Comparison of ENCODE assay signal across 1 cellular context in the genomic region with DNA sequence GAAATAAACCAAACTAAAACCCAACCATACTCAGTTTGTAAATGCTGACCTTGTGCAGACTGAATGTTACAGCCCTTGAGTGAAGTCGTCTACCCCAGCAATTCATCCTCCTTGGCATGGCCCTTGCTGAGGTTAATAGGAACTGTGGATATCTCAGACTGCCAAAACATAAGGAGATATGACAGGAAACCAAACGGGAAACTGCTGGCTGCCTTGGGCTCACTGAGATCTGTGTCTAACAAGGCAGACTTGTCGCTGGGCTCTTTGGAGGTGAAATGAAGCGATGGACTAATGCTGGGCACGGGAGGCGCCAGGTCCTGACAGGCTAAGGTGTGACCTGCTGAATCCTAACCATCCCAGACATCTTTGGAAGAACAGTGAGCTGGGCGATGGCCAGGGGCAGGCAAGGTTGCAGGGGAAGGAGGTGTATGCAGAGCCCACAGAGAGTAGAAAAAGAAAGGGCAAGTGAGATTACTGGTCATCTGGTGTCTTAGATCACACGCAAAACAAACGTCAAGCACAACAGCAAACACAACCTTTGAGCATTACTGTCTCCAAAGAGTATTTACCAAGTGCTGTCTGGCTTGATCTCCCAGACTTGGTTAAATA.
TF ChIP-seq lines count a peak whose summit lies in the region.

No MANE protein-coding gene starts in this region.

TF ChIP-seq in HepG2, 621 proteins besides CTCF, POLR2A, EP300 and RAD21 (continued from another document and continues in another):
- TF ChIP-seq, protein P1, sequence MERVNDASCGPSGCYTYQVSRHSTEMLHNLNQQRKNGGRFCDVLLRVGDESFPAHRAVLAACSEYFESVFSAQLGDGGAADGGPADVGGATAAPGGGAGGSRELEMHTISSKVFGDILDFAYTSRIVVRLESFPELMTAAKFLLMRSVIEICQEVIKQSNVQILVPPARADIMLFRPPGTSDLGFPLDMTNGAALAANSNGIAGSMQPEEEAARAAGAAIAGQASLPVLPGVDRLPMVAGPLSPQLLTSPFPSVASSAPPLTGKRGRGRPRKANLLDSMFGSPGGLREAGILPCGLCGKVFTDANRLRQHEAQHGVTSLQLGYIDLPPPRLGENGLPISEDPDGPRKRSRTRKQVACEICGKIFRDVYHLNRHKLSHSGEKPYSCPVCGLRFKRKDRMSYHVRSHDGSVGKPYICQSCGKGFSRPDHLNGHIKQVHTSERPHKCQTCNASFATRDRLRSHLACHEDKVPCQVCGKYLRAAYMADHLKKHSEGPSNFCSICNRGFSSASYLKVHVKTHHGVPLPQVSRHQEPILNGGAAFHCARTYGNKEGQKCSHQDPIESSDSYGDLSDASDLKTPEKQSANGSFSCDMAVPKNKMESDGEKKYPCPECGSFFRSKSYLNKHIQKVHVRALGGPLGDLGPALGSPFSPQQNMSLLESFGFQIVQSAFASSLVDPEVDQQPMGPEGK (CRISPR knock-in tag; IDR thresholded peaks at IDR 0.05): peak; percentile 45; the same call in 1 of the 2 replicates
- TF ChIP-seq MYNN (CRISPR knock-in tag; IDR thresholded peaks at IDR 0.05; ENCODE audit: low read depth) (no peak), ZNF549 (CRISPR knock-in tag; IDR thresholded peaks at IDR 0.05) (no peak), NBN (conservative IDR thresholded peaks at IDR 0.05) (no peak), ZSCAN9 (CRISPR knock-in tag; IDR thresholded peaks at IDR 0.05; ENCODE audit: borderline replicate concordance) (no peak; the same call in 1 of the 2 replicates), GABPB1 (CRISPR knock-in tag; IDR thresholded peaks at IDR 0.05) (peak; percentile 25; the same call in 1 of the 2 replicates), ZBTB20 (CRISPR knock-in tag; IDR thresholded peaks at IDR 0.05; ENCODE audit: borderline replicate concordance, low read depth) (no peak), ADNP (CRISPR knock-in tag; IDR thresholded peaks at IDR 0.05) (no peak), SAFB2 (CRISPR knock-in tag; IDR thresholded peaks at IDR 0.05; ENCODE audit: borderline replicate concordance, low read depth) (no peak), ZNF510 (CRISPR knock-in tag; IDR thresholded peaks at IDR 0.05; ENCODE audit: low read depth) (no peak), GPN1 (CRISPR knock-in tag; IDR thresholded peaks at IDR 0.05; ENCODE audit: borderline replicate concordance) (no peak), SNAPC2 (CRISPR knock-in tag; IDR thresholded peaks at IDR 0.05) (no peak), ZFP36 (IDR thresholded peaks at IDR 0.05; ENCODE audit: borderline replicate concordance, low read depth, low read length, partially characterized antibody) (no peak), RNF2 (conservative IDR thresholded peaks at IDR 0.05; ENCODE audit: low read depth) (no peak), PAWR (CRISPR knock-in tag; IDR thresholded peaks at IDR 0.05; ENCODE audit: borderline replicate concordance) (no peak), KDM5B (CRISPR knock-in tag; IDR thresholded peaks at IDR 0.05; ENCODE audit: borderline replicate concordance) (no peak; the same call in 1 of the 2 replicates), NCOA1 (CRISPR knock-in tag; IDR thresholded peaks at IDR 0.05) (peak; percentile 44; the same call in 1 of the 2 replicates), AKAP8 (CRISPR knock-in tag; IDR thresholded peaks at IDR 0.05) (no peak), MATR3 (CRISPR knock-in tag; IDR thresholded peaks at IDR 0.05) (no peak), CBX5 (CRISPR knock-in tag; IDR thresholded peaks at IDR 0.05; ENCODE audit: borderline replicate concordance) (peak; percentile 32; the same call in 1 of the 2 replicates), ZNF317 (CRISPR knock-in tag; IDR thresholded peaks at IDR 0.05) (peak; percentile 66; the same call in 1 of the 2 replicates), PPARG (CRISPR knock-in tag; conservative IDR thresholded peaks at IDR 0.05) (0 out of 2 replicates have a peak, but pooled peaks have one; percentile 52), ZBTB21 (CRISPR knock-in tag; IDR thresholded peaks at IDR 0.05) (peak; percentile 66; the same call in 1 of the 2 replicates), GATAD1 (CRISPR knock-in tag; IDR thresholded peaks at IDR 0.05) (peak; percentile 55; the same call in 1 of the 2 replicates), FOXA3 (CRISPR knock-in tag; IDR thresholded peaks at IDR 0.05) (peak; percentile 95), ZBTB42 (CRISPR knock-in tag; IDR thresholded peaks at IDR 0.05) (no peak), SYNCRIP (IDR thresholded peaks at IDR 0.05; ENCODE audit: insufficient read depth, low read depth, low read length) (no peak), MLLT10 (CRISPR knock-in tag; IDR thresholded peaks at IDR 0.05) (no peak), ZSCAN29 (CRISPR knock-in tag; conservative IDR thresholded peaks at IDR 0.05) (0 out of 2 replicates have a peak, but pooled peaks have one; percentile 72), ZNF839 (CRISPR knock-in tag; IDR thresholded peaks at IDR 0.05; ENCODE audit: borderline replicate concordance) (no peak), HMG20A (CRISPR knock-in tag; IDR thresholded peaks at IDR 0.05; ENCODE audit: borderline replicate concordance) (peak; percentile 86; the same call in 1 of the 2 replicates), IKZF4 (CRISPR knock-in tag; IDR thresholded peaks at IDR 0.05; ENCODE audit: borderline replicate concordance, low read depth, not compliant biosample characterization) (no peak), THAP11 (CRISPR knock-in tag; IDR thresholded peaks at IDR 0.05) (peak; percentile 52; the same call in 1 of the 2 replicates), FLYWCH1 (CRISPR knock-in tag; IDR thresholded peaks at IDR 0.05) (no peak), PHF8 (CRISPR knock-in tag; IDR thresholded peaks at IDR 0.05) (no peak), GTF2F1 (IDR thresholded peaks at IDR 0.05; ENCODE audit: low read length) (no peak)
- TF ChIP-seq, protein P2, sequence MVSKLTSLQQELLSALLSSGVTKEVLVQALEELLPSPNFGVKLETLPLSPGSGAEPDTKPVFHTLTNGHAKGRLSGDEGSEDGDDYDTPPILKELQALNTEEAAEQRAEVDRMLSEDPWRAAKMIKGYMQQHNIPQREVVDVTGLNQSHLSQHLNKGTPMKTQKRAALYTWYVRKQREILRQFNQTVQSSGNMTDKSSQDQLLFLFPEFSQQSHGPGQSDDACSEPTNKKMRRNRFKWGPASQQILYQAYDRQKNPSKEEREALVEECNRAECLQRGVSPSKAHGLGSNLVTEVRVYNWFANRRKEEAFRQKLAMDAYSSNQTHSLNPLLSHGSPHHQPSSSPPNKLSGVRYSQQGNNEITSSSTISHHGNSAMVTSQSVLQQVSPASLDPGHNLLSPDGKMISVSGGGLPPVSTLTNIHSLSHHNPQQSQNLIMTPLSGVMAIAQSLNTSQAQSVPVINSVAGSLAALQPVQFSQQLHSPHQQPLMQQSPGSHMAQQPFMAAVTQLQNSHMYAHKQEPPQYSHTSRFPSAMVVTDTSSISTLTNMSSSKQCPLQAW (CRISPR knock-in tag; IDR thresholded peaks at IDR 0.05): peak; percentile 77; the same call in 1 of the 2 replicates
- TF ChIP-seq, protein P3, sequence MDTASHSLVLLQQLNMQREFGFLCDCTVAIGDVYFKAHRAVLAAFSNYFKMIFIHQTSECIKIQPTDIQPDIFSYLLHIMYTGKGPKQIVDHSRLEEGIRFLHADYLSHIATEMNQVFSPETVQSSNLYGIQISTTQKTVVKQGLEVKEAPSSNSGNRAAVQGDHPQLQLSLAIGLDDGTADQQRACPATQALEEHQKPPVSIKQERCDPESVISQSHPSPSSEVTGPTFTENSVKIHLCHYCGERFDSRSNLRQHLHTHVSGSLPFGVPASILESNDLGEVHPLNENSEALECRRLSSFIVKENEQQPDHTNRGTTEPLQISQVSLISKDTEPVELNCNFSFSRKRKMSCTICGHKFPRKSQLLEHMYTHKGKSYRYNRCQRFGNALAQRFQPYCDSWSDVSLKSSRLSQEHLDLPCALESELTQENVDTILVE (CRISPR knock-in tag; IDR thresholded peaks at IDR 0.05): peak; percentile 48; the same call in 1 of the 2 replicates
- TF ChIP-seq, protein P4, sequence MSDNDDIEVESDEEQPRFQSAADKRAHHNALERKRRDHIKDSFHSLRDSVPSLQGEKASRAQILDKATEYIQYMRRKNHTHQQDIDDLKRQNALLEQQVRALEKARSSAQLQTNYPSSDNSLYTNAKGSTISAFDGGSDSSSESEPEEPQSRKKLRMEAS (IDR thresholded peaks at IDR 0.05): no peak; the same call in 1 of the 2 replicates
- TF ChIP-seq, protein P5, sequence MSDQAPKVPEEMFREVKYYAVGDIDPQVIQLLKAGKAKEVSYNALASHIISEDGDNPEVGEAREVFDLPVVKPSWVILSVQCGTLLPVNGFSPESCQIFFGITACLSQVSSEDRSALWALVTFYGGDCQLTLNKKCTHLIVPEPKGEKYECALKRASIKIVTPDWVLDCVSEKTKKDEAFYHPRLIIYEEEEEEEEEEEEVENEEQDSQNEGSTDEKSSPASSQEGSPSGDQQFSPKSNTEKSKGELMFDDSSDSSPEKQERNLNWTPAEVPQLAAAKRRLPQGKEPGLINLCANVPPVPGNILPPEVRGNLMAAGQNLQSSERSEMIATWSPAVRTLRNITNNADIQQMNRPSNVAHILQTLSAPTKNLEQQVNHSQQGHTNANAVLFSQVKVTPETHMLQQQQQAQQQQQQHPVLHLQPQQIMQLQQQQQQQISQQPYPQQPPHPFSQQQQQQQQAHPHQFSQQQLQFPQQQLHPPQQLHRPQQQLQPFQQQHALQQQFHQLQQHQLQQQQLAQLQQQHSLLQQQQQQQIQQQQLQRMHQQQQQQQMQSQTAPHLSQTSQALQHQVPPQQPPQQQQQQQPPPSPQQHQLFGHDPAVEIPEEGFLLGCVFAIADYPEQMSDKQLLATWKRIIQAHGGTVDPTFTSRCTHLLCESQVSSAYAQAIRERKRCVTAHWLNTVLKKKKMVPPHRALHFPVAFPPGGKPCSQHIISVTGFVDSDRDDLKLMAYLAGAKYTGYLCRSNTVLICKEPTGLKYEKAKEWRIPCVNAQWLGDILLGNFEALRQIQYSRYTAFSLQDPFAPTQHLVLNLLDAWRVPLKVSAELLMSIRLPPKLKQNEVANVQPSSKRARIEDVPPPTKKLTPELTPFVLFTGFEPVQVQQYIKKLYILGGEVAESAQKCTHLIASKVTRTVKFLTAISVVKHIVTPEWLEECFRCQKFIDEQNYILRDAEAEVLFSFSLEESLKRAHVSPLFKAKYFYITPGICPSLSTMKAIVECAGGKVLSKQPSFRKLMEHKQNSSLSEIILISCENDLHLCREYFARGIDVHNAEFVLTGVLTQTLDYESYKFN (CRISPR knock-in tag; conservative IDR thresholded peaks at IDR 0.05): peak; percentile 95
- TF ChIP-seq, protein P6, sequence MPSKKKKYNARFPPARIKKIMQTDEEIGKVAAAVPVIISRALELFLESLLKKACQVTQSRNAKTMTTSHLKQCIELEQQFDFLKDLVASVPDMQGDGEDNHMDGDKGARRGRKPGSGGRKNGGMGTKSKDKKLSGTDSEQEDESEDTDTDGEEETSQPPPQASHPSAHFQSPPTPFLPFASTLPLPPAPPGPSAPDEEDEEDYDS (CRISPR knock-in tag; IDR thresholded peaks at IDR 0.05): peak; percentile 54; the same call in 1 of the 2 replicates
- TF ChIP-seq, protein P7, sequence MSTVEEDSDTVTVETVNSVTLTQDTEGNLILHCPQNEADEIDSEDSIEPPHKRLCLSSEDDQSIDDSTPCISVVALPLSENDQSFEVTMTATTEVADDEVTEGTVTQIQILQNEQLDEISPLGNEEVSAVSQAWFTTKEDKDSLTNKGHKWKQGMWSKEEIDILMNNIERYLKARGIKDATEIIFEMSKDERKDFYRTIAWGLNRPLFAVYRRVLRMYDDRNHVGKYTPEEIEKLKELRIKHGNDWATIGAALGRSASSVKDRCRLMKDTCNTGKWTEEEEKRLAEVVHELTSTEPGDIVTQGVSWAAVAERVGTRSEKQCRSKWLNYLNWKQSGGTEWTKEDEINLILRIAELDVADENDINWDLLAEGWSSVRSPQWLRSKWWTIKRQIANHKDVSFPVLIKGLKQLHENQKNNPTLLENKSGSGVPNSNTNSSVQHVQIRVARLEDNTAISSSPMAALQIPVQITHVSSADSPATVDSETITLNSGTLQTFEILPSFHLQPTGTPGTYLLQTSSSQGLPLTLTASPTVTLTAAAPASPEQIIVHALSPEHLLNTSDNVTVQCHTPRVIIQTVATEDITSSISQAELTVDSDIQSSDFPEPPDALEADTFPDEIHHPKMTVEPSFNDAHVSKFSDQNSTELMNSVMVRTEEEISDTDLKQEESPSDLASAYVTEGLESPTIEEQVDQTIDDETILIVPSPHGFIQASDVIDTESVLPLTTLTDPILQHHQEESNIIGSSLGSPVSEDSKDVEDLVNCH (CRISPR knock-in tag; IDR thresholded peaks at IDR 0.05): no peak
- TF ChIP-seq, protein P8, sequence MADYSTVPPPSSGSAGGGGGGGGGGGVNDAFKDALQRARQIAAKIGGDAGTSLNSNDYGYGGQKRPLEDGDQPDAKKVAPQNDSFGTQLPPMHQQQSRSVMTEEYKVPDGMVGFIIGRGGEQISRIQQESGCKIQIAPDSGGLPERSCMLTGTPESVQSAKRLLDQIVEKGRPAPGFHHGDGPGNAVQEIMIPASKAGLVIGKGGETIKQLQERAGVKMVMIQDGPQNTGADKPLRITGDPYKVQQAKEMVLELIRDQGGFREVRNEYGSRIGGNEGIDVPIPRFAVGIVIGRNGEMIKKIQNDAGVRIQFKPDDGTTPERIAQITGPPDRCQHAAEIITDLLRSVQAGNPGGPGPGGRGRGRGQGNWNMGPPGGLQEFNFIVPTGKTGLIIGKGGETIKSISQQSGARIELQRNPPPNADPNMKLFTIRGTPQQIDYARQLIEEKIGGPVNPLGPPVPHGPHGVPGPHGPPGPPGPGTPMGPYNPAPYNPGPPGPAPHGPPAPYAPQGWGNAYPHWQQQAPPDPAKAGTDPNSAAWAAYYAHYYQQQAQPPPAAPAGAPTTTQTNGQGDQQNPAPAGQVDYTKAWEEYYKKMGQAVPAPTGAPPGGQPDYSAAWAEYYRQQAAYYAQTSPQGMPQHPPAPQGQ (CRISPR knock-in tag; IDR thresholded peaks at IDR 0.05; ENCODE audit: borderline replicate concordance): no peak
- TF ChIP-seq, protein P9, sequence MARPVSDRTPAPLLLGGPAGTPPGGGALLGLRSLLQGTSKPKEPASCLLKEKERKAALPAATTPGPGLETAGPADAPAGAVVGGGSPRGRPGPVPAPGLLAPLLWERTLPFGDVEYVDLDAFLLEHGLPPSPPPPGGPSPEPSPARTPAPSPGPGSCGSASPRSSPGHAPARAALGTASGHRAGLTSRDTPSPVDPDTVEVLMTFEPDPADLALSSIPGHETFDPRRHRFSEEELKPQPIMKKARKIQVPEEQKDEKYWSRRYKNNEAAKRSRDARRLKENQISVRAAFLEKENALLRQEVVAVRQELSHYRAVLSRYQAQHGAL (CRISPR knock-in tag; IDR thresholded peaks at IDR 0.05; ENCODE audit: not compliant biosample characterization): no peak
- TF ChIP-seq, protein P10, sequence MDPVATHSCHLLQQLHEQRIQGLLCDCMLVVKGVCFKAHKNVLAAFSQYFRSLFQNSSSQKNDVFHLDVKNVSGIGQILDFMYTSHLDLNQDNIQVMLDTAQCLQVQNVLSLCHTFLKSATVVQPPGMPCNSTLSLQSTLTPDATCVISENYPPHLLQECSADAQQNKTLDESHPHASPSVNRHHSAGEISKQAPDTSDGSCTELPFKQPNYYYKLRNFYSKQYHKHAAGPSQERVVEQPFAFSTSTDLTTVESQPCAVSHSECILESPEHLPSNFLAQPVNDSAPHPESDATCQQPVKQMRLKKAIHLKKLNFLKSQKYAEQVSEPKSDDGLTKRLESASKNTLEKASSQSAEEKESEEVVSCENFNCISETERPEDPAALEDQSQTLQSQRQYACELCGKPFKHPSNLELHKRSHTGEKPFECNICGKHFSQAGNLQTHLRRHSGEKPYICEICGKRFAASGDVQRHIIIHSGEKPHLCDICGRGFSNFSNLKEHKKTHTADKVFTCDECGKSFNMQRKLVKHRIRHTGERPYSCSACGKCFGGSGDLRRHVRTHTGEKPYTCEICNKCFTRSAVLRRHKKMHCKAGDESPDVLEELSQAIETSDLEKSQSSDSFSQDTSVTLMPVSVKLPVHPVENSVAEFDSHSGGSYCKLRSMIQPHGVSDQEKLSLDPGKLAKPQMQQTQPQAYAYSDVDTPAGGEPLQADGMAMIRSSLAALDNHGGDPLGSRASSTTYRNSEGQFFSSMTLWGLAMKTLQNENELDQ (CRISPR knock-in tag; IDR thresholded peaks at IDR 0.05; ENCODE audit: borderline replicate concordance): no peak
